ENCODE assay signal across 1 cellular context in genomic region chr19:29940971-29941585, GRCh38.
TF ChIP-seq lines count a peak whose summit lies in the region.

No MANE protein-coding gene starts in this region.

TF ChIP-seq in HEK293, 187 proteins besides CTCF, POLR2A, EP300 and RAD21 (continued from another document):
- no peak for TF ChIP-seq ZNF132 (tag by site-specific recombination; IDR thresholded peaks at IDR 0.05; ENCODE audit: borderline replicate concordance)
- TF ChIP-seq ZNF623 (tag by site-specific recombination; IDR thresholded peaks at IDR 0.05) = no peak
- TF ChIP-seq ZNF558 (tag by site-specific recombination; IDR thresholded peaks at IDR 0.05) = no peak
- TF ChIP-seq GLI2 (tag by site-specific recombination; IDR thresholded peaks at IDR 0.05; ENCODE audit: borderline replicate concordance, low read depth) = no peak
- no peak for TF ChIP-seq ZNF677 (tag by site-specific recombination; IDR thresholded peaks at IDR 0.05)
- no peak for TF ChIP-seq ZNF768 (tag by site-specific recombination; IDR thresholded peaks at IDR 0.05)
- TF ChIP-seq ZNF596 (tag by site-specific recombination; IDR thresholded peaks at IDR 0.05) = peak; percentile 63; the same call in 1 of the 2 replicates
- no peak for TF ChIP-seq ZBTB10 (tag by site-specific recombination; IDR thresholded peaks at IDR 0.05)
- no peak for TF ChIP-seq PBX3 (CRISPR knock-in tag; IDR thresholded peaks at IDR 0.05)
- TF ChIP-seq RBAK (tag by site-specific recombination; IDR thresholded peaks at IDR 0.05) = no peak
- TF ChIP-seq ZFP69B (tag by site-specific recombination; IDR thresholded peaks at IDR 0.05) = no peak
- TF ChIP-seq ZNF791 (tag by site-specific recombination; IDR thresholded peaks at IDR 0.05) = no peak
- TF ChIP-seq ZNF23 (tag by site-specific recombination; IDR thresholded peaks at IDR 0.05; ENCODE audit: borderline replicate concordance) = no peak
- TF ChIP-seq ZNF585B (tag by site-specific recombination; IDR thresholded peaks at IDR 0.05) = no peak
- TF ChIP-seq ZSCAN16 (tag by site-specific recombination; IDR thresholded peaks at IDR 0.05) = no peak
- TF ChIP-seq ZNF692 (tag by site-specific recombination; IDR thresholded peaks at IDR 0.05) = no peak
- 0 out of 2 replicates have a peak, but pooled peaks have one; percentile 20 for TF ChIP-seq ZNF341 (tag by site-specific recombination; IDR thresholded peaks at IDR 0.05; ENCODE audit: low read depth)
- no peak for TF ChIP-seq ZIC2 (tag by site-specific recombination; IDR thresholded peaks at IDR 0.05)
- TF ChIP-seq ZNF548 (tag by site-specific recombination; IDR thresholded peaks at IDR 0.05) = no peak
- no peak for TF ChIP-seq SALL2 (tag by site-specific recombination; IDR thresholded peaks at IDR 0.05; ENCODE audit: borderline replicate concordance)
- no peak for TF ChIP-seq YY1 (tag by site-specific recombination; IDR thresholded peaks at IDR 0.05)
- TF ChIP-seq ZNF626 (tag by site-specific recombination; IDR thresholded peaks at IDR 0.05) = no peak
